In genomic region chr22:47421846-47422245, GRCh38 we compare ENCODE assay signal across 18 cellular contexts.
A peak's percentile ranks its signal among the peaks of the same experiment; 100 is the strongest.
DNase-seq lines count a peak whose midpoint lies in the region; ATAC-seq and TF ChIP-seq lines count a peak whose summit lies in the region.
"Had no signal": no experiment of that assay in that cellular context is flagged by ENCODE, and none has a peak within 500 bp of the region (broad histone marks: within the 10 kb centered on the region; RNA-seq: fewer than 3 reads in every experiment).

No MANE protein-coding gene starts in this region.

- no peaks in the 10 kb centered on the region for H3K36me3 ChIP-seq in mammary epithelial cell (ENCODE audit: insufficient read depth, low read length)
- H3K36me3 ChIP-seq: BE2C, BLaER1 had no signal

- no peaks in the 10 kb centered on the region for H3K27me3 Mint-ChIP-seq in type B pancreatic cell
- H3K27me3 Mint-ChIP-seq: CD4-positive, CD25-positive, alpha-beta regulatory T cell had no signal

- no peaks in the 10 kb centered on the region for H3K79me2 ChIP-seq in mammary epithelial cell (ENCODE audit: insufficient read depth, low read length)

- ATAC-seq in GM18907 (IDR thresholded peaks at IDR 0.05; ENCODE audit: unreplicated experiment): no peak
- ATAC-seq: A549 had no signal

- TF ChIP-seq CTCF in type B pancreatic cell (conservative IDR thresholded peaks at IDR 0.05) (no peak), mammary epithelial cell (conservative IDR thresholded peaks at IDR 0.05 in 1 of 2, IDR thresholded peaks at IDR 0.05 in 1 of 2; ENCODE audit: extremely low read depth in 1 of 2, insufficient read depth in 1 of 2, low read depth in 1 of 2, low read length in 2 of 2) (no peak)

- DNase-seq in activated effector memory CD4-positive, alpha-beta T cell treated with anti-CD3 and anti-CD28 coated beads, Interleukin-2, amount 50 U/mL, for 16 hours: peak; percentile 28
- DNase-seq in activated effector memory CD4-positive, alpha-beta T cell treated with Interleukin-2 at 50 U/mL for 16 hours: no peak
- DNase-seq in D341Med (ENCODE audit: low spot score) (peak; percentile 2), mesenteric fat pad (ENCODE audit: low spot score) (peak; percentile 26), type B pancreatic cell (ENCODE audit: extremely low spot score, unreplicated experiment) (peak; percentile 36), mammary epithelial cell (no peak)
- DNase-seq: BE2C; C1 segment of cervical spinal cord; CD4-positive, alpha-beta memory T cell; CD4-positive, CD25-positive, alpha-beta regulatory T cell; CD8-positive, alpha-beta memory T cell; COR-L47; GF-D8 had no signal

- no peaks in the 10 kb centered on the region for H3K27me3 ChIP-seq in mammary epithelial cell (ENCODE audit: insufficient read depth, low read length)
- H3K27me3 ChIP-seq: BE2C, BLaER1 had no signal

- peaks cover 23% of the 10 kb centered on the region for H3K9me3 Mint-ChIP-seq in type B pancreatic cell

- H3K9me3 ChIP-seq in mammary epithelial cell (replicated peaks; ENCODE audit: insufficient read depth, low read length): peaks cover 43% of the 10 kb centered on the region
- H3K9me3 ChIP-seq: A549, BE2C, BLaER1 had no signal

- no peaks in the 10 kb centered on the region for H3K4me1 ChIP-seq in mammary epithelial cell (ENCODE audit: insufficient read depth, low read length)
- H3K4me1 ChIP-seq: A549, BE2C, BLaER1 had no signal

- no peak overlapping the region for H3K27ac Mint-ChIP-seq in type B pancreatic cell
- H3K27ac Mint-ChIP-seq: CD14-positive monocyte; CD4-positive, alpha-beta memory T cell; CD4-positive, CD25-positive, alpha-beta regulatory T cell; CD8-positive, alpha-beta memory T cell had no signal

- CTCF ChIA-PET in mammary epithelial cell (lab: Charles Lee; ENCODE audit: low non-redundant PET): no interaction called here

- H3K4me1 Mint-ChIP-seq in type B pancreatic cell (ENCODE audit: unreplicated experiment): no peaks in the 10 kb centered on the region
- H3K4me1 Mint-ChIP-seq: CD14-positive monocyte; CD4-positive, alpha-beta memory T cell; CD4-positive, CD25-positive, alpha-beta regulatory T cell; CD8-positive, alpha-beta memory T cell had no signal

- no TSS peak for BruUV-seq in mammary epithelial cell (replicated peaks; lab: Mats Ljungman, UMichigan)

- intact Hi-C loops in mammary epithelial cell (cut with micrococcal nuclease): no loop called here

- H3K4me3 Mint-ChIP-seq in type B pancreatic cell: no peak overlapping the region
- H3K4me3 Mint-ChIP-seq: CD14-positive monocyte; CD4-positive, alpha-beta memory T cell; CD4-positive, CD25-positive, alpha-beta regulatory T cell; CD8-positive, alpha-beta memory T cell had no signal

- WGBS in mammary epithelial cell (ENCODE audit: low coverage, missing lambda C conversion rate): 63% methylated on average over 9 of the region's 9 CpGs

- no peak overlapping the region for H3K27ac ChIP-seq in mammary epithelial cell (ENCODE audit: insufficient read depth, low read depth, low read length)
- H3K27ac ChIP-seq: 22Rv1, A549, BLaER1 had no signal

- H3K36me3 Mint-ChIP-seq in type B pancreatic cell: no peaks in the 10 kb centered on the region
- H3K36me3 Mint-ChIP-seq: CD14-positive monocyte; CD4-positive, CD25-positive, alpha-beta regulatory T cell had no signal

- no peak overlapping the region for H2AFZ ChIP-seq in mammary epithelial cell (ENCODE audit: low read depth, low read length)

- no peak overlapping the region for H3K4me2 ChIP-seq in mammary epithelial cell (ENCODE audit: insufficient read depth, low read depth, low read length)
- H3K4me2 ChIP-seq: A549, BLaER1 had no signal

- no peak overlapping the region for H3K4me3 ChIP-seq in mammary epithelial cell (replicated peaks in 1 of 3; ENCODE audit: insufficient read depth in 1 of 3, low read depth in 2 of 3, low read length in 3 of 3)
- H3K4me3 ChIP-seq: A549, BLaER1 had no signal

- dilution Hi-C loops in mammary epithelial cell (cut with HindIII; ENCODE audit: low sequenced_read_pairs): loop anchor here (10.0 kb wide), 1 partner anchor 63 kb away; no protein-coding TSS in a partner anchor

- no peak overlapping the region for H3K9ac ChIP-seq in mammary epithelial cell (ENCODE audit: insufficient read depth, low read length)
- H3K9ac ChIP-seq: BLaER1 had no signal

- no peaks in the 10 kb centered on the region for H4K20me1 ChIP-seq in mammary epithelial cell (ENCODE audit: insufficient read depth, low read length)
- H4K20me1 ChIP-seq: BLaER1 had no signal

- in situ Hi-C loops in mammary epithelial cell (cut with MboI; ENCODE audit: low sequenced_read_pairs in 2 of 2): no loop called here

Comparison
In these comparisons a context has a peak if more than half of its experiments do, and no peak if none do; other contexts are left out.
1. DNase-seq: peak in activated effector memory CD4-positive, alpha-beta T cell treated with anti-CD3 and anti-CD28 coated beads, Interleukin-2, amount 50 U/mL, for 16 hours (single experiment), D341Med (single experiment), mesenteric fat pad (single experiment) and type B pancreatic cell (single experiment); none in activated effector memory CD4-positive, alpha-beta T cell treated with Interleukin-2 at 50 U/mL for 16 hours (single experiment) and mammary epithelial cell (single experiment).